1 cellular context compared by ENCODE assay signal in the genomic region with DNA sequence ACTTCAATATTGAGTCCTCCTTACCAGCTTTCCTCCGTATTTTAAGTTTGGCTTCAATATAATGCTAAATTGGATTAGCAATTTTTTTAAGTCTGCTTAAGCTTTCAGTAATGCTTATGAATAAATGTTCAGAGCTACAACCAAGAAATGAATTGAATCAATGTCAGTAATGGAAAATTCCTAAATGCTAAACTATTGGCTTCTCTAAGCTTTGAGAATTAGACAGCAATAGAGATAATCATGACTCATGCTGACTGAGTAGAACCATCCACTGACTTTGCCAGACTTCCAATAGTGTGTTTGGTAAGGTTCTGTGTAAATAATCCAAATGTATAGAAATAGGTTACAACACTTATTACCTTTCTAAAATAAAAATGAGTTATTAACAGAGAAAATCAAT.
TF ChIP-seq lines count a peak whose summit lies in the region.

No MANE protein-coding gene starts in this region.

TF ChIP-seq in A549, 52 proteins besides CTCF, POLR2A, EP300 and RAD21:
- TF ChIP-seq FOSL2 (IDR thresholded peaks at IDR 0.05) (no peak), FOSL2 (CRISPR knock-in tag; IDR thresholded peaks at IDR 0.05) (peak; percentile 33; the same call in 1 of the 2 replicates), CBX8 (IDR thresholded peaks at IDR 0.05) (no peak)
